In the genomic region with DNA sequence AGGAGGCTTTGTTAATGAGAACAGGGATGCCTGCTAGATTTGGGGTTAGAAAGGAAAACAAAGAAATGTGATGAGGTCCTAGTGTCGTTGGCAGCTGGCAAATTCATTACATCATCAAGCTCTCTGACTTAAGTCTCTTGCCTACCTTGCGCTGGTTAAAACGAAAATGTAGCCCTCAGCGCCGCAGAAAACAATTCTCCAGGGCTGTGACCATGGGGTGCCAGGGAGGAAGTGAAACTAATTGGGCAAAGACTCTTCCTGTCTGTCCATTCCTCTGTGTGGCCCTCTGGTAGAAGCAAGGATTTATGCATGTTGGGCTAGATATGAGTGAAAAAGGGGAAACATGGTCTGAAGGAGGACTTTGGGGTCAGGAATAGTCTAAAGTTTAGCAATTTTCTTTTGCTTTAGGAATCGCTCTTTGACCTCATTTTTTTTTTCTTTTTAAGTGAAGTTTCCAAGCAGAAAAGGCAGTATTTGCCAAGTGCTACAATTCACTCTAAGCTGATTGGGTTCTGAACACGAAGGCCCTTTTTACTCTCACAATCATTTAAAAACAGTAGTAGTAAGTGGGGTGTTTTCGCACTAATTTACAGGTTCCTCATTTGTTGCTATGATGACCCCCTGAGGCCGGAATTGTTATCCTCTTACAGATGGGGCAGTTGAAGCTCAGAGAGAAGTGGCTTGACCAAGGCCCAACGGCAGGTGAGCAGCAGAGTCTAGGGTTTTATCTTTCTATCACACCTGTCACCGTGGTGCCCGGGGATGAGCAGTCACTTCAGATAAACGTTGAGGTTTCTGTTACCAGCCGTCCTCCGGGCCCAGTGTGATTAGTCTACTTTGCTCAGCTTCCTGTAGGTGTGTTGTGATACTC, we compare ENCODE assay signal across 8 cellular contexts.
A peak's percentile ranks its signal among the peaks of the same experiment; 100 is the strongest.
DNase-seq lines count a peak whose midpoint lies in the region; ATAC-seq and TF ChIP-seq lines count a peak whose summit lies in the region.

No MANE protein-coding gene starts in this region.

- no peaks in the 10 kb centered on the region for H3K27me3 Mint-ChIP-seq in activated T-cell treated with anti-CD3 and anti-CD28 coated beads, Interleukin-2, amount 50 U/mL, for 24 hours
- H3K27me3 Mint-ChIP-seq in nephron progenitor cell (ENCODE audit: low read depth, poor library complexity): peaks cover 7% of the 10 kb centered on the region

- no peak for TF ChIP-seq CTCF in nephron progenitor cell (IDR thresholded peaks at IDR 0.05)

- peaks cover 90% of the 10 kb centered on the region for H3K4me1 Mint-ChIP-seq in activated T-cell treated with anti-CD3 and anti-CD28 coated beads, Interleukin-2, amount 50 U/mL, for 24 hours (ENCODE audit: low read depth)
- peaks cover 46% of the 10 kb centered on the region for H3K4me1 Mint-ChIP-seq in nephron progenitor cell

- DNase-seq in activated T-cell treated with anti-CD3 and anti-CD28 coated beads, Interleukin-2, amount 50 U/mL, for 24 hours: peak; percentile 70
- DNase-seq in nephron progenitor cell (no peak), kidney tubule cell (ENCODE audit: low spot score) (no peak), NCI-H510A treated with DMSO at 0.1 percent for 48 hours (lab: John Stamatoyannopoulos, UW) (no peak)

- peak overlapping the region; percentile 29; the same call in 1 of the 2 replicates for H3K4me3 ChIP-seq in GM08714 (ENCODE audit: low read length)

- peaks cover 7% of the 10 kb centered on the region for H3K9me3 Mint-ChIP-seq in activated T-cell treated with anti-CD3 and anti-CD28 coated beads, Interleukin-2, amount 50 U/mL, for 24 hours
- peaks cover 19% of the 10 kb centered on the region for H3K9me3 Mint-ChIP-seq in nephron progenitor cell

- ATAC-seq in HG03196 (IDR thresholded peaks at IDR 0.05; ENCODE audit: unreplicated experiment) (peak; percentile 33), HG03521 (IDR thresholded peaks at IDR 0.05; ENCODE audit: unreplicated experiment) (no peak), HG03442 (IDR thresholded peaks at IDR 0.05; ENCODE audit: unreplicated experiment) (no peak)

- peaks cover 13% of the 10 kb centered on the region for H3K36me3 Mint-ChIP-seq in activated T-cell treated with anti-CD3 and anti-CD28 coated beads, Interleukin-2, amount 50 U/mL, for 24 hours (ENCODE audit: low read depth)
- H3K36me3 Mint-ChIP-seq in nephron progenitor cell (ENCODE audit: low read depth): peaks cover 6% of the 10 kb centered on the region

- H3K27ac Mint-ChIP-seq in activated T-cell treated with anti-CD3 and anti-CD28 coated beads, Interleukin-2, amount 50 U/mL, for 24 hours: peak overlapping the region; percentile 94
- H3K27ac Mint-ChIP-seq in nephron progenitor cell: peak overlapping the region; percentile 25

- H3K4me3 Mint-ChIP-seq in activated T-cell treated with anti-CD3 and anti-CD28 coated beads, Interleukin-2, amount 50 U/mL, for 24 hours: peak overlapping the region; percentile 68
- no peak overlapping the region for H3K4me3 Mint-ChIP-seq in nephron progenitor cell
